Comparison of ENCODE assay signal across 15 cellular contexts in genomic region chr19:8478605-8479004, GRCh38. TPM values are rescaled to one million over a fixed set of nuclear protein-coding genes. Genes with fewer than 3 reads are reported as not detected.
DNase-seq lines count a peak whose midpoint lies in the region; ATAC-seq and TF ChIP-seq lines count a peak whose summit lies in the region.
"Had no signal": no experiment of that assay in that cellular context is flagged by ENCODE, and none has a peak within 500 bp of the region (broad histone marks: within the 10 kb centered on the region; RNA-seq: fewer than 3 reads in every experiment).

No MANE protein-coding gene starts in this region.

- peaks cover 35% of the 10 kb centered on the region for H3K36me3 ChIP-seq in cardiac muscle cell
- H3K36me3 ChIP-seq in aorta (ENCODE audit: control insufficient read depth in 1 of 2, insufficient read depth in 2 of 2, low read length in 1 of 2): peaks cover 0 to 3% of the 10 kb centered on the region in 2 donors
- H3K36me3 ChIP-seq in upper lobe of left lung: peaks cover 22 to 86% (median 41%) of the 10 kb centered on the region in 4 donors

- peaks cover 78% of the 10 kb centered on the region for H3K36me3 Mint-ChIP-seq in activated CD4-positive, alpha-beta memory T cell treated with anti-CD3 and anti-CD28 coated beads, Interleukin-2, amount 10 ng/mL, durations not matched to agents 7 days and 5 days (ENCODE audit: low read depth)
- H3K36me3 Mint-ChIP-seq in memory B cell: peaks cover 31% of the 10 kb centered on the region

- ATAC-seq in left cardiac atrium: no peak
- ATAC-seq in memory B cell (ENCODE audit: low read depth): no peak
- ATAC-seq in aorta (ENCODE audit: low FRiP score): peak; percentile 53
- no peak for ATAC-seq in upper lobe of left lung (ENCODE audit: low FRiP score in 2 of 2)
- no peak for ATAC-seq in GM18505 (IDR thresholded peaks at IDR 0.05; ENCODE audit: unreplicated experiment)
- ATAC-seq: GM12878 had no signal

- no peaks in the 10 kb centered on the region for H3K9me3 Mint-ChIP-seq in activated CD4-positive, alpha-beta memory T cell treated with anti-CD3 and anti-CD28 coated beads, Interleukin-2, amount 10 ng/mL, durations not matched to agents 7 days and 5 days
- no peaks in the 10 kb centered on the region for H3K9me3 Mint-ChIP-seq in memory B cell

- peak overlapping the region; percentile 66 for H3K27ac Mint-ChIP-seq in activated CD4-positive, alpha-beta memory T cell treated with anti-CD3 and anti-CD28 coated beads, Interleukin-2, amount 10 ng/mL, durations not matched to agents 7 days and 5 days
- peak overlapping the region; percentile 36 for H3K27ac Mint-ChIP-seq in memory B cell

- no peak for TF ChIP-seq EP300 in upper lobe of left lung (IDR thresholded peaks at IDR 0.05)

- H3K9me3 ChIP-seq in cardiac muscle cell (ENCODE audit: low read depth) (no peaks in the 10 kb centered on the region), aorta (ENCODE audit: control insufficient read depth, low read length) (no peaks in the 10 kb centered on the region), upper lobe of left lung (no peaks in the 10 kb centered on the region)
- H3K9me3 ChIP-seq: SK-N-SH had no signal

- POLR2A ChIA-PET in activated CD4-positive, alpha-beta memory T cell treated with anti-CD3 and anti-CD28 coated beads, Interleukin-2, amount 10 ng/mL, durations not matched to agents 7 days and 5 days (lab: Charles Lee): interaction anchor here (0.7 to 1.4 kb wide), 2 partner anchors 25 to 34 kb away, joined by 3 read pairs; no protein-coding TSS in a partner anchor

- 39 to 51% methylated on average over 3 of the region's 3 CpGs for WGBS in aorta, 2 donors
- 74 to 82% methylated on average over 3 of the region's 3 CpGs for WGBS in upper lobe of left lung, 2 donors

- H3K4me3 ChIP-seq in cardiac muscle cell (no peak overlapping the region), aorta (ENCODE audit: low read length in 2 of 2) (no peak overlapping the region), upper lobe of left lung (no peak overlapping the region)
- H3K4me3 ChIP-seq: GM12878, PC-9 had no signal

- TF ChIP-seq CTCF in cardiac muscle cell (IDR thresholded peaks at IDR 0.05; ENCODE audit: low read depth, low read length) (no peak), upper lobe of left lung (IDR thresholded peaks at IDR 0.05) (no peak)

- H3K27me3 Mint-ChIP-seq in activated CD4-positive, alpha-beta memory T cell treated with anti-CD3 and anti-CD28 coated beads, Interleukin-2, amount 10 ng/mL, durations not matched to agents 7 days and 5 days: no peaks in the 10 kb centered on the region
- H3K27me3 Mint-ChIP-seq in memory B cell: no peaks in the 10 kb centered on the region

- intact Hi-C loops in left cardiac atrium (cut with DNase I) (no loop called here), aorta (cut with DNase I) (no loop called here)

- CTCF ChIA-PET in activated CD4-positive, alpha-beta memory T cell treated with anti-CD3 and anti-CD28 coated beads, Interleukin-2, amount 10 ng/mL, durations not matched to agents 7 days and 5 days (lab: Charles Lee): interaction anchor here (2.2 kb wide), 1 partner anchor 9 kb away, joined by 5 read pairs; no protein-coding TSS in a partner anchor

- peaks cover 50% of the 10 kb centered on the region for H3K4me1 Mint-ChIP-seq in activated CD4-positive, alpha-beta memory T cell treated with anti-CD3 and anti-CD28 coated beads, Interleukin-2, amount 10 ng/mL, durations not matched to agents 7 days and 5 days
- H3K4me1 Mint-ChIP-seq in memory B cell: peaks cover 38% of the 10 kb centered on the region

- H3K27ac ChIP-seq in cardiac muscle cell (peak overlapping the region; percentile 68), aorta (ENCODE audit: low read depth in 1 of 2, low read length in 2 of 2) (no peak overlapping the region), upper lobe of left lung (no peak overlapping the region)

- H3K27me3 ChIP-seq in cardiac muscle cell (no peaks in the 10 kb centered on the region), aorta (ENCODE audit: control insufficient read depth in 1 of 2, insufficient read depth in 2 of 2, low read length in 1 of 2) (no peaks in the 10 kb centered on the region), upper lobe of left lung (no peaks in the 10 kb centered on the region)

- TF ChIP-seq POLR2A in upper lobe of left lung (IDR thresholded peaks at IDR 0.05) (no peak), GM18505 (IDR thresholded peaks at IDR 0.05; ENCODE audit: borderline replicate concordance, extremely low read depth, insufficient read depth, insufficient read length) (no peak)

- H3K4me3 Mint-ChIP-seq in activated CD4-positive, alpha-beta memory T cell treated with anti-CD3 and anti-CD28 coated beads, Interleukin-2, amount 10 ng/mL, durations not matched to agents 7 days and 5 days: no peak overlapping the region
- no peak overlapping the region for H3K4me3 Mint-ChIP-seq in memory B cell

- no peaks in the 10 kb centered on the region for H3K4me1 ChIP-seq in cardiac muscle cell (ENCODE audit: low read depth)
- no peaks in the 10 kb centered on the region for H3K4me1 ChIP-seq in aorta (ENCODE audit: control insufficient read depth in 1 of 2, insufficient read depth in 2 of 2, low read length in 2 of 2)
- peaks cover 19 to 52% (median 32%) of the 10 kb centered on the region in 4 donors for H3K4me1 ChIP-seq in upper lobe of left lung

- DNase-seq in cardiac muscle cell (ENCODE audit: low read depth in 1 of 2, low spot score in 1 of 2): no peak
- no peak for DNase-seq in left cardiac atrium
- DNase-seq in activated CD4-positive, alpha-beta memory T cell treated with anti-CD3 and anti-CD28 coated beads, Interleukin-2, amount 10 ng/mL, durations not matched to agents 7 days and 5 days: no peak
- no peak for DNase-seq in memory B cell (ENCODE audit: low spot score in 2 of 2)
- DNase-seq in aorta: no peak
- DNase-seq in upper lobe of left lung: no peak
- DNase-seq: central memory CD4-positive, alpha-beta T cell; effector CD8-positive, alpha-beta T cell; islet precursor cell; NCI-H1436; PC-9; SK-N-SH; stimulated activated CD4-positive, alpha-beta T cell treated with anti-CD3 and anti-CD28 coated beads, Interleukin-12 subunit alpha, Interleukin-12 subunit beta, amount 100 ng/mL, for 4 hours had no signal

RNA-seq across cellular contexts. Expression of gene PRAM1, which starts 23.8 kb away (rescaled TPM):
- 0.33 and 1.2 TPM in 2 replicates for total RNA-seq in cardiac muscle cell
- polyA plus RNA-seq in cardiac muscle cell: 0.22 and 1.2 TPM in 2 replicates
- total RNA-seq in left cardiac atrium: 1 to 10 TPM; 1.0 to 1.4 TPM
- total RNA-seq in activated CD4-positive, alpha-beta memory T cell treated with anti-CD3 and anti-CD28 coated beads, Interleukin-2, amount 10 ng/mL, durations not matched to agents 7 days and 5 days: under 1 TPM; 0.58 to 0.63 TPM
- 1 to 10 TPM; 2.5 to 3.8 TPM for total RNA-seq in aorta
- 1 to 10 TPM in 1 of 2 donors, under 1 TPM in 1; 0.25 to 3.2 TPM for polyA plus RNA-seq in aorta
- 10 to 100 TPM in 4 of 6 donors, 1 to 10 TPM in 2; 8.7 to 66.0 (median 36.4) TPM for total RNA-seq in upper lobe of left lung

RNA-seq across cellular contexts. Expression of gene HNRNPM, which starts 33.8 kb away (rescaled TPM):
- total RNA-seq in cardiac muscle cell (79.1 and 103 TPM in 2 replicates), left cardiac atrium (100 to 1,000 TPM; 102 to 126 TPM), aorta (100 to 1,000 TPM; 134 to 148 TPM), upper lobe of left lung (100 to 1,000 TPM in 5 of 6 donors, 10 to 100 TPM in 1; 95.2 to 188 (median 149) TPM)
- polyA plus RNA-seq in cardiac muscle cell (106 and 246 TPM in 2 replicates), aorta (100 to 1,000 TPM; 106 to 112 TPM)
- 100 to 1,000 TPM; 205 to 211 TPM for total RNA-seq in activated CD4-positive, alpha-beta memory T cell treated with anti-CD3 and anti-CD28 coated beads, Interleukin-2, amount 10 ng/mL, durations not matched to agents 7 days and 5 days

RNA-seq across cellular contexts. Expression of gene ZNF414, which starts 35.4 kb away (rescaled TPM):
- total RNA-seq in cardiac muscle cell: 21.1 and 50.7 TPM in 2 replicates
- polyA plus RNA-seq in cardiac muscle cell: 64.2 and 82.2 TPM in 2 replicates
- 10 to 100 TPM; 13.6 to 16.6 TPM for total RNA-seq in left cardiac atrium
- 10 to 100 TPM; 29.7 to 33.3 TPM for total RNA-seq in activated CD4-positive, alpha-beta memory T cell treated with anti-CD3 and anti-CD28 coated beads, Interleukin-2, amount 10 ng/mL, durations not matched to agents 7 days and 5 days
- 10 to 100 TPM; 16.4 to 17.7 TPM for total RNA-seq in aorta
- polyA plus RNA-seq in aorta: 10 to 100 TPM in 1 of 2 donors, 1 to 10 TPM in 1; 4.0 to 33.0 TPM
- 10 to 100 TPM; 10.5 to 39.8 (median 25.4) TPM for total RNA-seq in upper lobe of left lung
